In the genomic region with DNA sequence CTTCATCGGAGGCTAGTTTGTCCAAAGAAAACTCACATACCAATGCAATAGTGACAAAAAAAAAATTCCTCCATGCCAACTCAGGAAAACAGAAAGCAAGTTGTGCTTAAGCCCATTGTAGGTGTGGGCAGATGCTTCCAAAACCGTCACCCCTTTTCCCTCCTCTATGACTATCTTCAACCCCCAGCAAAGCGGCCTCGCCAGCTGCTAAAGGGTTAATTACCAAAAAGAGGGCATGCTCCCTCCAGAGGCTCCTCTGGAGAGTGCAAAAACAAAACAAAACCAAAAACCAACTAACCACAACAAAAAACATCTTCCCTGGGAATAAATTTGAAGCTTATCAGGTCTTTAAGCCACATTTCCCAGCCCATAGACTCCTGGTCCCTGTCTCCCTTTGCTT, we compare ENCODE assay signal across 10 cellular contexts. TPM values are rescaled to one million over a fixed set of nuclear protein-coding genes. Genes with fewer than 3 reads are reported as not detected.
DNase-seq lines count a peak whose midpoint lies in the region; ATAC-seq and TF ChIP-seq lines count a peak whose summit lies in the region.
"Had no signal": no experiment of that assay in that cellular context is flagged by ENCODE, and none has a peak within 500 bp of the region (broad histone marks: within the 10 kb centered on the region; RNA-seq: fewer than 3 reads in every experiment).

No MANE protein-coding gene starts in this region.

- H3K27me3 ChIP-seq in mammary epithelial cell (ENCODE audit: insufficient read depth, low read length) (no peaks in the 10 kb centered on the region), right lobe of liver (no peaks in the 10 kb centered on the region), neuronal stem cell (ENCODE audit: control insufficient read depth in 3 of 3, insufficient read depth in 3 of 3, low read depth in 1 of 3, low read length in 3 of 3) (peaks cover 0 to 59% (median 12%) of the 10 kb centered on the region in 3 experiments)

- in situ Hi-C loops in mammary epithelial cell (cut with MboI; ENCODE audit: low sequenced_read_pairs in 2 of 2), result no loop called here

- no peaks in the 10 kb centered on the region for H3K36me3 Mint-ChIP-seq in type B pancreatic cell

- ATAC-seq in right lobe of liver (no peak), GM19452 (IDR thresholded peaks at IDR 0.05; ENCODE audit: unreplicated experiment) (no peak)

- intact Hi-C loops in mammary epithelial cell (cut with micrococcal nuclease), result loop anchor here (2.0 kb wide), 1 partner anchor 48 kb away; no protein-coding TSS in a partner anchor
- intact Hi-C loops in right lobe of liver (cut with DNase I), result no loop called here

- H3K4me1 ChIP-seq in mammary epithelial cell (ENCODE audit: insufficient read depth, low read length) (peaks cover 15% of the 10 kb centered on the region), right lobe of liver (no peaks in the 10 kb centered on the region), neuronal stem cell (ENCODE audit: control insufficient read depth in 2 of 2, insufficient read depth in 1 of 2, low read depth in 1 of 2, low read length in 2 of 2) (peaks cover 18 to 21% of the 10 kb centered on the region in 2 donors)

- H3K9me3 Mint-ChIP-seq in type B pancreatic cell, result no peaks in the 10 kb centered on the region

- no peak overlapping the region for H2BK120ac ChIP-seq in neuronal stem cell (ENCODE audit: low read depth, low read length)

- no peak overlapping the region for H3K14ac ChIP-seq in neuronal stem cell (ENCODE audit: low read length)

- no peak overlapping the region for H3K27ac Mint-ChIP-seq in type B pancreatic cell

- no peaks in the 10 kb centered on the region for H3K79me2 ChIP-seq in mammary epithelial cell (ENCODE audit: insufficient read depth, low read length)

- H3K4me3 ChIP-seq in mammary epithelial cell (replicated peaks in 1 of 3; ENCODE audit: insufficient read depth in 1 of 3, low read depth in 2 of 3, low read length in 3 of 3) (no peak overlapping the region), right lobe of liver (peak overlapping the region; percentile 2 to 39 (median 31)), neuronal stem cell (ENCODE audit: low read length in 2 of 2) (no peak overlapping the region)

- no peak overlapping the region for H3K23ac ChIP-seq in neuronal stem cell (ENCODE audit: low read depth, low read length, poor library complexity)

- 30% methylated on average over 4 of the region's 4 CpGs for WGBS in mammary epithelial cell (ENCODE audit: low coverage, missing lambda C conversion rate)
- WGBS in right lobe of liver (ENCODE audit: insufficient coverage, low coverage, low lambda C conversion rate, missing lambda C conversion rate), result 55% methylated on average over 4 of the region's 4 CpGs
- WGBS in neuronal stem cell (ENCODE audit: extremely low coverage in 2 of 2, insufficient read length in 2 of 2, insufficient replicate concordance in 1 of 2), 2 donors, result no CpG with 5 or more reads among the region's 4 CpGs

- no peak overlapping the region for H4K8ac ChIP-seq in neuronal stem cell (ENCODE audit: low read depth, low read length)

- peak overlapping the region; percentile 84 for H3K4me3 Mint-ChIP-seq in type B pancreatic cell

- peaks cover 45% of the 10 kb centered on the region for H3K4me1 Mint-ChIP-seq in type B pancreatic cell (ENCODE audit: unreplicated experiment)

- no peak overlapping the region for H2BK15ac ChIP-seq in neuronal stem cell (ENCODE audit: low read length)

- peak overlapping the region; percentile 83 for H2AFZ ChIP-seq in mammary epithelial cell (ENCODE audit: low read depth, low read length)
- H2AFZ ChIP-seq in neuronal stem cell (ENCODE audit: low read length), result no peak overlapping the region

- H3K4me2 ChIP-seq in mammary epithelial cell (ENCODE audit: insufficient read depth, low read depth, low read length), result no peak overlapping the region
- no peak overlapping the region for H3K4me2 ChIP-seq in neuronal stem cell (ENCODE audit: insufficient read depth, low read length, poor library complexity, severe bottlenecking)

- H3K18ac ChIP-seq in neuronal stem cell (ENCODE audit: low read length), result no peak overlapping the region

- CTCF ChIA-PET in mammary epithelial cell (lab: Charles Lee; ENCODE audit: low non-redundant PET), result interaction anchor here (0.9 kb wide), 1 partner anchor 67 kb away, joined by 9 read pairs; no protein-coding TSS in a partner anchor

- DNase-seq in DMS 273 (lab: John Stamatoyannopoulos, UW; ENCODE audit: unreplicated experiment) (peak; percentile 49), DMS 273 treated with DMSO at 0.1 percent for 48 hours (lab: John Stamatoyannopoulos, UW) (no peak), mammary epithelial cell (no peak), right lobe of liver (no peak), type B pancreatic cell (ENCODE audit: extremely low spot score, unreplicated experiment) (no peak), neuronal stem cell (ENCODE audit: low spot score) (no peak), activated gamma-delta T cell (lab: John Stamatoyannopoulos, UW) (no peak)

- H3K36me3 ChIP-seq in mammary epithelial cell (ENCODE audit: insufficient read depth, low read length), result no peaks in the 10 kb centered on the region
- H3K36me3 ChIP-seq in right lobe of liver, result no peaks in the 10 kb centered on the region
- no peaks in the 10 kb centered on the region for H3K36me3 ChIP-seq in neuronal stem cell (replicated peaks in 1 of 2; ENCODE audit: control insufficient read depth in 2 of 2, insufficient read depth in 2 of 2, low read length in 2 of 2)

- H3K9ac ChIP-seq in mammary epithelial cell (ENCODE audit: insufficient read depth, low read length), result no peak overlapping the region
- no peak overlapping the region for H3K9ac ChIP-seq in neuronal stem cell (ENCODE audit: low read depth, low read length, poor library complexity)

- no peaks in the 10 kb centered on the region for H3K9me3 ChIP-seq in mammary epithelial cell (replicated peaks; ENCODE audit: insufficient read depth, low read length)
- no peaks in the 10 kb centered on the region for H3K9me3 ChIP-seq in right lobe of liver
- H3K9me3 ChIP-seq in neuronal stem cell (replicated peaks in 1 of 2; ENCODE audit: control insufficient read depth in 2 of 2, insufficient read depth in 1 of 2, low read depth in 1 of 2, low read length in 2 of 2), result no peaks in the 10 kb centered on the region

- no peak overlapping the region for H2AK5ac ChIP-seq in neuronal stem cell (ENCODE audit: low read depth, low read length)

- TF ChIP-seq CTCF in mammary epithelial cell (conservative IDR thresholded peaks at IDR 0.05 in 1 of 2, IDR thresholded peaks at IDR 0.05 in 1 of 2; ENCODE audit: extremely low read depth in 1 of 2, insufficient read depth in 1 of 2, low read depth in 1 of 2, low read length in 2 of 2), result peak; percentile 30 to 36
- peak in 1 of 4 donors; percentile 12 for TF ChIP-seq CTCF in right lobe of liver (IDR thresholded peaks at IDR 0.05)
- peak; percentile 52 for TF ChIP-seq CTCF in type B pancreatic cell (conservative IDR thresholded peaks at IDR 0.05)

- dilution Hi-C loops in mammary epithelial cell (cut with HindIII; ENCODE audit: low sequenced_read_pairs), result loop anchor here (5.0 kb wide), 2 partner anchors 33 to 52 kb away; no protein-coding TSS in a partner anchor

- H3K27ac ChIP-seq in mammary epithelial cell (ENCODE audit: insufficient read depth, low read depth, low read length) (no peak overlapping the region), right lobe of liver (no peak overlapping the region), neuronal stem cell (replicated peaks; ENCODE audit: low read length) (no peak overlapping the region)

- no TSS peak for BruUV-seq in mammary epithelial cell (replicated peaks; lab: Mats Ljungman, UMichigan)

- no peak overlapping the region for H4K91ac ChIP-seq in neuronal stem cell (ENCODE audit: low read depth, low read length, poor library complexity)

- no peaks in the 10 kb centered on the region for H3K79me1 ChIP-seq in neuronal stem cell (ENCODE audit: low read depth, low read length)

- peaks cover 32% of the 10 kb centered on the region for H3K27me3 Mint-ChIP-seq in type B pancreatic cell

- no peaks in the 10 kb centered on the region for H4K20me1 ChIP-seq in mammary epithelial cell (ENCODE audit: insufficient read depth, low read length)

- H3K4ac ChIP-seq in neuronal stem cell (ENCODE audit: low read length), result no peak overlapping the region

- no peak overlapping the region for H2BK5ac ChIP-seq in neuronal stem cell (ENCODE audit: low read length)

- TF ChIP-seq POLR2A in right lobe of liver (IDR thresholded peaks at IDR 0.05), result no peak

- H2BK12ac ChIP-seq in neuronal stem cell (ENCODE audit: low read length), result no peak overlapping the region

RNA-seq across cellular contexts. Expression of a gene that starts 1.2 kb away (rescaled TPM):
- 10 to 100 TPM in 1 of 2 donors, not detected in 1; 29.5 TPM for total RNA-seq in mammary epithelial cell
- polyA plus RNA-seq in mammary epithelial cell, result not detected
- polyA minus RNA-seq in mammary epithelial cell, result not detected
- 1 to 10 TPM; 1.1 to 3.5 (median 2.1) TPM for total RNA-seq in right lobe of liver
- 0.52 and 3.7 TPM in 2 replicates for total RNA-seq in type B pancreatic cell (ENCODE audit: low replicate concordance)
- polyA plus RNA-seq in neuronal stem cell (2013, experiment 1 of 2), result 1.2 TPM
- polyA plus RNA-seq in neuronal stem cell (2013, experiment 2 of 2), result 1.2 TPM
- total RNA-seq: A172, mononuclear cell had no signal

RNA-seq across cellular contexts. Expression of a gene that starts 10.1 kb away (rescaled TPM):
- total RNA-seq in mammary epithelial cell (10 to 100 TPM; 44.5 to 69.9 TPM), right lobe of liver (10 to 100 TPM; 26.5 to 44.1 (median 38.1) TPM), type B pancreatic cell (ENCODE audit: low replicate concordance) (50.2 and 53.0 TPM in 2 replicates)
- 64.3 TPM for polyA plus RNA-seq in mammary epithelial cell
- 46.9 TPM for polyA minus RNA-seq in mammary epithelial cell
- 29.4 TPM for polyA plus RNA-seq in neuronal stem cell (2013, experiment 1 of 2)
- polyA plus RNA-seq in neuronal stem cell (2013, experiment 2 of 2), result 29.5 TPM

RNA-seq across cellular contexts. Expression of a gene that starts 37.3 kb away (rescaled TPM):
- total RNA-seq in mammary epithelial cell, result 10 to 100 TPM; 68.8 to 94.0 TPM
- 71.5 TPM for polyA plus RNA-seq in mammary epithelial cell
- polyA minus RNA-seq in mammary epithelial cell, result 153 TPM
- 10 to 100 TPM; 28.9 to 51.5 (median 41.3) TPM for total RNA-seq in right lobe of liver
- total RNA-seq in type B pancreatic cell (ENCODE audit: low replicate concordance), result 57.3 and 63.9 TPM in 2 replicates
- 27.2 TPM for polyA plus RNA-seq in neuronal stem cell (2013, experiment 1 of 2)
- 27.7 TPM for polyA plus RNA-seq in neuronal stem cell (2013, experiment 2 of 2)

RNA-seq across cellular contexts. Expression of a gene that starts 56.5 kb away (rescaled TPM):
- total RNA-seq in mammary epithelial cell (10 to 100 TPM; 11.7 to 18.3 TPM), right lobe of liver (1 to 10 TPM; 2.5 to 8.1 (median 4.8) TPM), type B pancreatic cell (ENCODE audit: low replicate concordance) (1.4 and 5.0 TPM in 2 replicates)
- polyA plus RNA-seq in mammary epithelial cell, result 14.3 TPM
- polyA minus RNA-seq in mammary epithelial cell, result 5.9 TPM
- polyA plus RNA-seq in neuronal stem cell (2013, experiment 1 of 2), result 10.6 TPM
- polyA plus RNA-seq in neuronal stem cell (2013, experiment 2 of 2), result 11.6 TPM

Comparison
In these comparisons a context has a peak if more than half of its experiments do, and no peak if none do; other contexts are left out.
1. H3K4me3 ChIP-seq: peak in right lobe of liver (3 of 3); none in mammary epithelial cell (0 of 3) and neuronal stem cell (0 of 2).